12 cellular contexts compared by ENCODE assay signal in genomic region chr5:149130121-149130931, GRCh38. TPM values are rescaled to one million over a fixed set of nuclear protein-coding genes. Genes with fewer than 3 reads are reported as not detected.
DNase-seq lines count a peak whose midpoint lies in the region; ATAC-seq, FAIRE-seq and TF ChIP-seq lines count a peak whose summit lies in the region.
"Had no signal": no experiment of that assay in that cellular context is flagged by ENCODE, and none has a peak within 500 bp of the region (broad histone marks: within the 10 kb centered on the region; RNA-seq: fewer than 3 reads in every experiment).

No MANE protein-coding gene starts in this region.

- POLR2A ChIA-PET in AG04449 (lab: Yijun Ruan, JAX) = no interaction called here
- POLR2A ChIA-PET in IMR-90 (lab: Charles Lee; ENCODE audit: unreplicated experiment) = no interaction called here
- POLR2A ChIA-PET in HepG2 (lab: Yijun Ruan, JAX) = no interaction called here

- H4K20me1 ChIP-seq in IMR-90 (ENCODE audit: insufficient read depth, low read length) (no peaks in the 10 kb centered on the region), HepG2 (ENCODE audit: insufficient read depth, low read length) (no peaks in the 10 kb centered on the region)

- in situ Hi-C loops in IMR-90 (cut with MboI; ENCODE audit: low sequenced_read_pairs) (no loop called here), HepG2 (cut with HindIII; ENCODE audit: extremely low pct_ligation_motif_present, low pct_unique_long_range_greater_than_20kb) (loop anchor here (25.0 kb wide), 1 partner anchor 432 kb away; the partner anchor contains the start of gene CSNK1A1)

- no peak overlapping the region for H3K4me3 ChIP-seq in AG04449 (ENCODE audit: low read depth, low read length)
- H3K4me3 ChIP-seq in IMR-90 (ENCODE audit: insufficient read depth, low read depth, low read length) = no peak overlapping the region
- H3K4me3 ChIP-seq in HepG2 (replicated peaks in 1 of 3; ENCODE audit: insufficient read depth in 1 of 3, low read depth in 2 of 3, low read length in 3 of 3) = no peak overlapping the region

- peak; percentile 37 for TF ChIP-seq CTCF in AG04449 (IDR thresholded peaks at IDR 0.05; ENCODE audit: insufficient read depth, low read length, missing control alignments)
- TF ChIP-seq CTCF in IMR-90 (conservative IDR thresholded peaks at IDR 0.05; ENCODE audit: low read depth, low read length) = peak; percentile 56
- TF ChIP-seq CTCF in HepG2 (CRISPR knock-in tag; IDR thresholded peaks at IDR 0.05) = peak; percentile 35; the same call in 1 of the 2 replicates

- H3K79me1 ChIP-seq in IMR-90 (ENCODE audit: low read depth in 1 of 2, low read length in 2 of 2) = no peaks in the 10 kb centered on the region

- H3K9me3 ChIP-seq in IMR-90 (ENCODE audit: control insufficient read depth, insufficient read depth, low read length) (no peaks in the 10 kb centered on the region), HepG2 (ENCODE audit: low read length) (no peaks in the 10 kb centered on the region)

- H2BK5ac ChIP-seq in IMR-90 (ENCODE audit: low read depth, low read length, poor library complexity, severe bottlenecking) = no peak overlapping the region

- BruUV-seq in IMR-90 (replicated peaks; lab: Mats Ljungman, UMichigan) = no TSS peak
- no TSS peak for BruUV-seq in HepG2 (replicated peaks; lab: Mats Ljungman, UMichigan)

- no peak overlapping the region for H3K27ac ChIP-seq in IMR-90 (ENCODE audit: insufficient read depth, low read length)
- no peak overlapping the region for H3K27ac ChIP-seq in HepG2 (ENCODE audit: extremely low read length, insufficient read depth, low read length)

- no peak for TF ChIP-seq POLR2A in IMR-90 (IDR thresholded peaks at IDR 0.05; ENCODE audit: low read depth, low read length)
- no peak for TF ChIP-seq POLR2A in HepG2 (IDR thresholded peaks at IDR 0.05; ENCODE audit: insufficient read depth in 1 of 2, low read depth in 2 of 2, low read length in 2 of 2)

- DNase-seq in AG04449 (ENCODE audit: low read depth, low spot score) (no peak), IMR-90 (peak; percentile 49), dermis blood vessel endothelial cell (peak; percentile 72), HepG2 (ENCODE audit: low spot score) (no peak), mesenteric fat pad (ENCODE audit: low spot score) (no peak), GM03348 (ENCODE audit: low spot score) (no peak), HK-2 (ENCODE audit: unreplicated experiment) (no peak)
- DNase-seq: NCI-H226, T-helper 2 cell had no signal

- H2AFZ ChIP-seq in IMR-90 (replicated peaks; ENCODE audit: low read length, poor library complexity) (no peak overlapping the region), HepG2 (ENCODE audit: low read length) (no peak overlapping the region)

- peak; percentile 75 for TF ChIP-seq RAD21 in IMR-90 (IDR thresholded peaks at IDR 0.05; ENCODE audit: low read length)
- TF ChIP-seq RAD21 in HepG2 (CRISPR knock-in tag; IDR thresholded peaks at IDR 0.05) = no peak

- H3K23ac ChIP-seq in IMR-90 (ENCODE audit: low read depth, low read length) = no peak overlapping the region

- H3K9me1 ChIP-seq in IMR-90 (ENCODE audit: insufficient read depth, low read length) = peaks cover 12% of the 10 kb centered on the region

- ATAC-seq in IMR-90 (ENCODE audit: low read depth) (0 out of 2 replicates have a peak, but pooled peaks have one; percentile 15), HepG2 (no peak), GM18870 (IDR thresholded peaks at IDR 0.05; ENCODE audit: unreplicated experiment) (no peak)

- peak overlapping the region; percentile 33 for H4K5ac ChIP-seq in IMR-90 (ENCODE audit: low read depth, low read length)

- no peak overlapping the region for H3K56ac ChIP-seq in IMR-90 (ENCODE audit: extremely low read depth, insufficient read depth, low read length)

- peak overlapping the region; percentile 45; the same call in 1 of the 2 replicates for H2BK120ac ChIP-seq in IMR-90 (ENCODE audit: low read depth, low read length)

- H3K18ac ChIP-seq in IMR-90 (ENCODE audit: low read depth, low read length) = peak overlapping the region; percentile 21; the same call in 1 of the 2 replicates

- peak overlapping the region; percentile 45; the same call in 2 of the 3 replicates for H2BK15ac ChIP-seq in IMR-90 (ENCODE audit: low read depth, low read length)

- no peak overlapping the region for H4K91ac ChIP-seq in IMR-90 (ENCODE audit: insufficient read depth, low read depth, low read length)

- H4K8ac ChIP-seq in IMR-90 (ENCODE audit: low read depth in 2 of 2, low read length in 2 of 2) = no peak overlapping the region

- peak overlapping the region; percentile 52; the same call in 1 of the 2 replicates for H2BK20ac ChIP-seq in IMR-90 (ENCODE audit: low read depth, low read length)

- FAIRE-seq in HepG2 (lab: Jason Lieb, UNC) = no peak
- FAIRE-seq: D721Med, H54 had no signal

- H3K14ac ChIP-seq in IMR-90 (replicated peaks; ENCODE audit: low read depth, low read length) = no peak overlapping the region

- CTCF ChIA-PET in AG04449 (lab: Yijun Ruan, JAX) (interaction anchor here (0.8 to 7.0 kb wide), 24 partner anchors 8 to 399 kb away, joined by 3 to 163 read pairs (median 6); partner anchors contain the start of gene ABLIM3), IMR-90 (lab: Yijun Ruan, JAX) (interaction anchor here (0.9 to 1.4 kb wide), 5 partner anchors 10 to 101 kb away, joined by 3 to 6 read pairs (median 4); no protein-coding TSS in a partner anchor), HepG2 (lab: Yijun Ruan, JAX; ENCODE audit: low intra/inter-chr PET ratio, low total read pairs) (interaction anchor here (1.3 kb wide), 1 partner anchor 99 kb away, joined by 3 read pairs; no protein-coding TSS in a partner anchor)

- no peak overlapping the region for H2AK5ac ChIP-seq in IMR-90 (ENCODE audit: low read depth, low read length)

- dilution Hi-C loops in IMR-90 (cut with HindIII; ENCODE audit: low sequenced_read_pairs, unreplicated experiment) = no loop called here

- H3K36me3 ChIP-seq in IMR-90 (ENCODE audit: control insufficient read depth, insufficient read depth, low read length) = no peaks in the 10 kb centered on the region
- H3K36me3 ChIP-seq in HepG2 (replicated peaks in 1 of 2; ENCODE audit: control insufficient read depth in 1 of 2, insufficient read depth in 2 of 2, low read length in 2 of 2) = no peaks in the 10 kb centered on the region

- H3K4ac ChIP-seq in IMR-90 (ENCODE audit: low read depth, low read length) = no peak overlapping the region

- no peak overlapping the region for H2AK9ac ChIP-seq in IMR-90 (replicated peaks; ENCODE audit: low read depth, low read length, poor library complexity)

- H3K9ac ChIP-seq in IMR-90 (ENCODE audit: low read depth, low read length) = no peak overlapping the region
- H3K9ac ChIP-seq in HepG2 (ENCODE audit: insufficient read depth, low read depth, low read length) = no peak overlapping the region

- H3K79me2 ChIP-seq in HepG2 (ENCODE audit: insufficient read depth, low read length) = no peaks in the 10 kb centered on the region

- H3K4me1 ChIP-seq in IMR-90 (ENCODE audit: control insufficient read depth, insufficient read depth, low read length) (peaks cover 16% of the 10 kb centered on the region), HepG2 (ENCODE audit: insufficient read depth, low read length) (peaks cover 11% of the 10 kb centered on the region; the same call in 1 of the 2 replicates)

- TF ChIP-seq EP300 in HepG2 (IDR thresholded peaks at IDR 0.05; ENCODE audit: low read depth in 2 of 2, low read length in 2 of 2) (no peak), HepG2 (CRISPR knock-in tag; IDR thresholded peaks at IDR 0.05; ENCODE audit: borderline replicate concordance) (no peak)

- intact Hi-C loops in IMR-90 (cut with micrococcal nuclease) (loop anchor here (1.0 to 5.0 kb wide), 2 partner anchors 99 to 137 kb away; no protein-coding TSS in a partner anchor), HepG2 (cut with micrococcal nuclease; ENCODE audit: unreplicated experiment) (loop anchor here (1.0 kb wide), 1 partner anchor 99 kb away; no protein-coding TSS in a partner anchor)

- WGBS in IMR-90 (ENCODE audit: extremely low coverage in 2 of 2, insufficient read length in 1 of 2), 2 experiments = 40% methylated on average over 1 of the region's 8 CpGs; no CpG with 5 or more reads in 1 of the 2 experiments
- 22% methylated on average over 8 of the region's 8 CpGs for WGBS in HepG2 (ENCODE audit: low lambda C conversion rate)

- no peak overlapping the region for H3K4me2 ChIP-seq in IMR-90 (ENCODE audit: low read depth, low read length)
- H3K4me2 ChIP-seq in HepG2 (ENCODE audit: low read depth, low read length) = no peak overlapping the region

- H3K27me3 ChIP-seq in IMR-90 (ENCODE audit: control insufficient read depth, insufficient read depth, low read length) (no peaks in the 10 kb centered on the region), HepG2 (ENCODE audit: control insufficient read depth in 1 of 2, insufficient read depth in 2 of 2, low read length in 2 of 2) (0 out of 5 replicates have a peak, but pooled peaks cover 0 to 5% of the 10 kb centered on the region in 2 experiments)

RNA-seq across cellular contexts. Expression of gene ABLIM3, which starts 11.0 kb away (rescaled TPM):
- 33.3 and 34.2 TPM in 2 replicates for total RNA-seq in IMR-90 (2012; rRNA removed)
- polyA plus RNA-seq in IMR-90 (2012; rRNA removed) = 69.9 and 71.1 TPM in 2 replicates
- 33.1 and 46.6 TPM in 2 replicates for polyA plus RNA-seq in IMR-90 (2012; cell fraction: cytosol; rRNA removed)
- 125 and 174 TPM in 2 replicates for polyA plus RNA-seq in IMR-90 (2012; cell fraction: nucleus; rRNA removed; ENCODE audit: low replicate concordance)
- total RNA-seq in dermis blood vessel endothelial cell = 29.8 and 41.3 TPM in 2 replicates
- total RNA-seq in HepG2 (2016; rRNA removed; fragmentation: Illumina TruSeq; extraction: Trizol) = 0.53 and 0.67 TPM in 2 replicates
- total RNA-seq in HepG2 (2016; cell fraction: cytosol; rRNA removed; fragmentation: Illumina TruSeq; extraction: Trizol; ENCODE audit: low read depth) = 0.26 and 0.61 TPM in 2 replicates
- 0.61 and 0.63 TPM in 2 replicates for total RNA-seq in HepG2 (2016; cell fraction: insoluble cytoplasmic fraction; rRNA removed; fragmentation: Illumina TruSeq; extraction: Trizol)
- total RNA-seq in HepG2 (2016; cell fraction: membrane; rRNA removed; fragmentation: Illumina TruSeq; extraction: Trizol) = 0.90 and 0.93 TPM in 2 replicates
- 0.72 and 1.0 TPM in 2 replicates for total RNA-seq in HepG2 (2016; cell fraction: nucleus; rRNA removed; fragmentation: Illumina TruSeq; extraction: Trizol)
- polyA plus RNA-seq in HepG2 (2011; rRNA removed) = 6.3 and 9.7 TPM in 2 replicates
- 4.9 and 6.0 TPM in 2 replicates for polyA plus RNA-seq in HepG2 (2011; cell fraction: cytosol; rRNA removed)
- 24.1 and 26.3 TPM in 2 replicates for polyA plus RNA-seq in HepG2 (2011; cell fraction: nucleus; rRNA removed)
- polyA plus RNA-seq in HepG2 (2012) = 10.3 and 13.7 TPM in 2 replicates
- polyA plus RNA-seq in HepG2 (2016; cell fraction: cytosol; fragmentation: Illumina TruSeq; extraction: Trizol; ENCODE audit: low read depth) = 0.49 and 0.66 TPM in 2 replicates
- polyA plus RNA-seq in HepG2 (2016; cell fraction: insoluble cytoplasmic fraction; fragmentation: Illumina TruSeq; extraction: Trizol; ENCODE audit: low read depth) = 0.87 and 1.1 TPM in 2 replicates
- polyA plus RNA-seq in HepG2 (2016; cell fraction: membrane; fragmentation: Illumina TruSeq; extraction: Trizol; ENCODE audit: low read depth) = 1.1 and 1.4 TPM in 2 replicates
- 1.6 and 2.5 TPM in 2 replicates for polyA plus RNA-seq in HepG2 (2016; cell fraction: nucleus; fragmentation: Illumina TruSeq; extraction: Trizol; ENCODE audit: insufficient read depth, low read depth)
- 3.1 and 22.0 TPM in 2 replicates for polyA minus RNA-seq in HepG2 (2011; rRNA and poly(A)+ RNA removed; ENCODE audit: low replicate concordance)
- 2.4 and 4.0 TPM in 2 replicates for polyA minus RNA-seq in HepG2 (2011; cell fraction: cytosol; rRNA and poly(A)+ RNA removed)
- polyA minus RNA-seq in HepG2 (2011; cell fraction: nucleus; rRNA and poly(A)+ RNA removed) = 15.7 and 24.0 TPM in 2 replicates
- total RNA-seq in mesenteric fat pad = 190 TPM

Comparison
In these comparisons a context has a peak if more than half of its experiments do, and no peak if none do; other contexts are left out.
1. DNase-seq: peak in IMR-90 (single experiment) and dermis blood vessel endothelial cell (single experiment); none in AG04449 (single experiment), HepG2 (single experiment), mesenteric fat pad (single experiment), GM03348 (single experiment) and HK-2 (single experiment).
2. RNA of gene ABLIM3, which starts 11.0 kb away (total RNA-seq): 190 TPM in mesenteric fat pad (single experiment), 33.3 to 34.2 TPM in IMR-90 and 29.8 to 41.3 TPM in dermis blood vessel endothelial cell; 0.26 to 1.0 TPM in HepG2; every median in the first group is over 10 times any median in the second.
3. Peak in every context shown above with its lines, with median percentiles within 50 percentile points of each other: CTCF ChIP-seq.